In the genomic region with DNA sequence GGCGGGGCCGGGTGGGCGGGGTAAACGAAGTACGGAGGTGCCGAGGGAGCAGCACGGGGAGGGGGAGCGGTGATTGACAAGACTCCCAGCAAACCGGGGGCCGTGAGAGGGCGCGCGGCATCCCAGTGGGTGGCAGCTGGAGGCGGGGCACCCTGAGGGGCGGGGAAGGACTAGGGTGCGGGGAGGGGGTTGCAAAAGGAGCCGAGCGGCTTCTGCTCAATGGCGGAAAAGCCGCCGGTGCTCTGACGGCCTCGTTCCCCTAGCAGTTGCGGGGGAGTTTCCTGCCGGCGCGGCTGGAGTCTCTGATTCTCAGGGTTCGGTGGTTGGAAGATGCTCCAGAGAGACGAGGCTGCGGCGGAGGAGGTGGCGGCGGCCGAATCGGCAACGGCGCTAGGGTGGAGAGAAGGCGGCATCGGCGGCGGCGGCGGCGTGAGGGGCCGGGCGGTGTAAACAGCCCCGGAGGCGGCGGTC, we compare ENCODE assay signal across 8 cellular contexts. TPM values are rescaled to one million over a fixed set of nuclear protein-coding genes. Genes with fewer than 3 reads are reported as not detected.
DNase-seq lines count a peak whose midpoint lies in the region; ATAC-seq and TF ChIP-seq lines count a peak whose summit lies in the region.

PPM1B (plus strand) TSS at position 192 of the 471 bp plus-strand sequence. CDS start 32,325 bp downstream, outside the sequence.

- peak within 1 kb of the TSS; percentile 93 for H3K9ac ChIP-seq in smooth muscle cell (ENCODE audit: low read depth)

- H3K4me1 ChIP-seq in SJSA1 (replicated peaks) (peaks cover 12% of the 10 kb centered on the region), smooth muscle cell (ENCODE audit: low read depth) (peaks cover 13% of the 10 kb centered on the region)

- H2AFZ ChIP-seq in smooth muscle cell (ENCODE audit: low read depth): peak within 1 kb of the TSS; percentile 94

- DNase-seq in SJSA1 (ENCODE audit: low read depth in 1 of 2, low spot score in 2 of 2): peak in 1 of 2 experiments; percentile 99
- DNase-seq in activated naive CD8-positive, alpha-beta T cell treated with anti-CD3 and anti-CD28 coated beads, Interleukin-2, amount 50 U/mL, for 16 hours (ENCODE audit: low read depth, low spot score): peak; percentile 99
- peak; percentile 100 for DNase-seq in hippocampal formation (lab: John Stamatoyannopoulos, UW)
- DNase-seq in smooth muscle cell (lab: John Stamatoyannopoulos, UW; ENCODE audit: unreplicated experiment): peak; percentile 97
- no peak for DNase-seq in DMS 273 (lab: John Stamatoyannopoulos, UW; ENCODE audit: unreplicated experiment)
- DNase-seq in SK-N-DZ (ENCODE audit: low spot score): no peak

- H3K36me3 ChIP-seq in SJSA1 (peaks cover 8% of the 10 kb centered on the region), smooth muscle cell (ENCODE audit: low read depth) (no peaks in the 10 kb centered on the region)

- H3K4me2 ChIP-seq in smooth muscle cell: peak within 1 kb of the TSS; percentile 88

- under 1% methylated on average over 46 of the region's 49 CpGs for WGBS in smooth muscle cell (ENCODE audit: low lambda C conversion rate)

- peaks cover 44% of the 10 kb centered on the region for H4K20me1 ChIP-seq in smooth muscle cell (ENCODE audit: low read depth)

- TF ChIP-seq CTCF in smooth muscle cell (IDR thresholded peaks at IDR 0.05; ENCODE audit: borderline replicate concordance, insufficient read depth, poor library complexity, severe bottlenecking): no peak

- H3F3A ChIP-seq in smooth muscle cell (ENCODE audit: low read depth): peaks cover 6% of the 10 kb centered on the region

- H3K9me3 ChIP-seq in SJSA1 (replicated peaks) (no peaks in the 10 kb centered on the region), smooth muscle cell (replicated peaks; ENCODE audit: low read depth) (no peaks in the 10 kb centered on the region)

- peaks cover 36% of the 10 kb centered on the region for H3K79me2 ChIP-seq in smooth muscle cell (ENCODE audit: low read depth)

- ATAC-seq in GM18505 (IDR thresholded peaks at IDR 0.05; ENCODE audit: unreplicated experiment) (peak; percentile 76), HG02840 (IDR thresholded peaks at IDR 0.05; ENCODE audit: low FRiP score, unreplicated experiment) (peak; percentile 62)

- H3K27ac ChIP-seq in SJSA1 (peak within 1 kb of the TSS; percentile 96), smooth muscle cell (ENCODE audit: low read depth) (peak within 1 kb of the TSS; percentile 98)

- peak; percentile 96 for TF ChIP-seq POLR2A in GM18505 (IDR thresholded peaks at IDR 0.05; ENCODE audit: borderline replicate concordance, extremely low read depth, insufficient read depth, insufficient read length)

- H3K27me3 ChIP-seq in SJSA1 (replicated peaks) (no peaks in the 10 kb centered on the region), smooth muscle cell (ENCODE audit: low read depth) (no peaks in the 10 kb centered on the region)

- H3K4me3 ChIP-seq in SJSA1 (peak within 1 kb of the TSS; percentile 87), smooth muscle cell (peak within 1 kb of the TSS; percentile 79)

RNA-seq across cellular contexts. Expression of gene PPM1B, which starts in this region (rescaled TPM):
- total RNA-seq in SJSA1 (2014; rRNA removed; shearing (Covaris generic)): 38.8 and 41.2 TPM in 2 replicates
- total RNA-seq in smooth muscle cell: 27.0 and 40.0 TPM in 2 replicates
- polyA plus RNA-seq in smooth muscle cell: 20.8 and 21.5 TPM in 2 replicates
- 26.7 and 29.7 TPM in 2 replicates for polyA plus RNA-seq in SK-N-DZ (2014; cell fraction: cytosol; rRNA removed)
- 19.2 and 21.8 TPM in 2 replicates for polyA plus RNA-seq in SK-N-DZ (2014; cell fraction: nucleus; rRNA removed)

Comparison
In these comparisons a context has a peak if more than half of its experiments do, and no peak if none do; other contexts are left out.
1. DNase-seq: peak in activated naive CD8-positive, alpha-beta T cell treated with anti-CD3 and anti-CD28 coated beads, Interleukin-2, amount 50 U/mL, for 16 hours (single experiment), hippocampal formation (2 of 2) and smooth muscle cell (single experiment); none in DMS 273 (single experiment) and SK-N-DZ (single experiment).